In genomic region chr2:130181880-130182682, GRCh38 we compare ENCODE assay signal across 1 cellular context.
A peak's percentile ranks its signal among the peaks of the same experiment; 100 is the strongest.
TF ChIP-seq lines count a peak whose summit lies in the region.
"Not testable (repeated sequence)": the region's sequence is repeated elsewhere in the genome, so short reads cannot be mapped to it uniquely, and the experiment has no call there.

A gene with protein sequence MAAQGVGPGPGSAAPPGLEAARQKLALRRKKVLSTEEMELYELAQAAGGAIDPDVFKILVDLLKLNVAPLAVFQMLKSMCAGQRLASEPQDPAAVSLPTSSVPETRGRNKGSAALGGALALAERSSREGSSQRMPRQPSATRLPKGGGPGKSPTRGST (plus strand): TSS chr2:130182262. CDS start chr2:130182283, 21 bp downstream.

TF ChIP-seq in HepG2, 621 proteins besides CTCF, POLR2A, EP300 and RAD21 (continued from another document):
- peak; percentile 70 for TF ChIP-seq ZNF687 (CRISPR knock-in tag; IDR thresholded peaks at IDR 0.05)
- TF ChIP-seq HNRNPL (IDR thresholded peaks at IDR 0.05; ENCODE audit: low read depth, low read length): peak; percentile 93
- not testable (repeated sequence) for TF ChIP-seq SP1, FOXA1, NONO (IDR thresholded peaks at IDR 0.05)
- peak; percentile 76 for TF ChIP-seq SP1 (CRISPR knock-in tag; IDR thresholded peaks at IDR 0.05)
- TF ChIP-seq ZBED4 (CRISPR knock-in tag; IDR thresholded peaks at IDR 0.05; ENCODE audit: borderline replicate concordance): peak; percentile 64; the same call in 1 of the 2 replicates
- TF ChIP-seq FOXA1 (CRISPR knock-in tag; IDR thresholded peaks at IDR 0.05): peak; percentile 36; the same call in 1 of the 2 replicates
- TF ChIP-seq SP5 (CRISPR knock-in tag; IDR thresholded peaks at IDR 0.05; ENCODE audit: borderline replicate concordance, low read depth): peak; percentile 65; the same call in 1 of the 2 replicates
- peak; percentile 49 for TF ChIP-seq ARID5B (CRISPR knock-in tag; IDR thresholded peaks at IDR 0.05)
- TF ChIP-seq RBFOX2 (IDR thresholded peaks at IDR 0.05; ENCODE audit: low read depth, low read length): peak; percentile 74
- TF ChIP-seq, protein P1, sequence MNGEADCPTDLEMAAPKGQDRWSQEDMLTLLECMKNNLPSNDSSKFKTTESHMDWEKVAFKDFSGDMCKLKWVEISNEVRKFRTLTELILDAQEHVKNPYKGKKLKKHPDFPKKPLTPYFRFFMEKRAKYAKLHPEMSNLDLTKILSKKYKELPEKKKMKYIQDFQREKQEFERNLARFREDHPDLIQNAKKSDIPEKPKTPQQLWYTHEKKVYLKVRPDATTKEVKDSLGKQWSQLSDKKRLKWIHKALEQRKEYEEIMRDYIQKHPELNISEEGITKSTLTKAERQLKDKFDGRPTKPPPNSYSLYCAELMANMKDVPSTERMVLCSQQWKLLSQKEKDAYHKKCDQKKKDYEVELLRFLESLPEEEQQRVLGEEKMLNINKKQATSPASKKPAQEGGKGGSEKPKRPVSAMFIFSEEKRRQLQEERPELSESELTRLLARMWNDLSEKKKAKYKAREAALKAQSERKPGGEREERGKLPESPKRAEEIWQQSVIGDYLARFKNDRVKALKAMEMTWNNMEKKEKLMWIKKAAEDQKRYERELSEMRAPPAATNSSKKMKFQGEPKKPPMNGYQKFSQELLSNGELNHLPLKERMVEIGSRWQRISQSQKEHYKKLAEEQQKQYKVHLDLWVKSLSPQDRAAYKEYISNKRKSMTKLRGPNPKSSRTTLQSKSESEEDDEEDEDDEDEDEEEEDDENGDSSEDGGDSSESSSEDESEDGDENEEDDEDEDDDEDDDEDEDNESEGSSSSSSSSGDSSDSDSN (CRISPR knock-in tag; IDR thresholded peaks at IDR 0.05): peak; percentile 38
- TF ChIP-seq, protein P2, sequence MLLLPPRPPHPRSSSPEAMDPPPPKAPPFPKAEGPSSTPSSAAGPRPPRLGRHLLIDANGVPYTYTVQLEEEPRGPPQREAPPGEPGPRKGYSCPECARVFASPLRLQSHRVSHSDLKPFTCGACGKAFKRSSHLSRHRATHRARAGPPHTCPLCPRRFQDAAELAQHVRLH (CRISPR knock-in tag; IDR thresholded peaks at IDR 0.05; ENCODE audit: borderline replicate concordance, low read depth): peak; percentile 55; the same call in 1 of the 2 replicates
- TF ChIP-seq GATAD1 (CRISPR knock-in tag; IDR thresholded peaks at IDR 0.05): peak; percentile 38; the same call in 1 of the 2 replicates
- TF ChIP-seq ZNF614 (CRISPR knock-in tag; IDR thresholded peaks at IDR 0.05; ENCODE audit: borderline replicate concordance): peak; percentile 66; the same call in 1 of the 2 replicates
- 0 out of 2 replicates have a peak, but pooled peaks have one; percentile 4 for TF ChIP-seq HDAC2 (CRISPR knock-in tag; IDR thresholded peaks at IDR 0.05)
- TF ChIP-seq MYC (CRISPR knock-in tag; IDR thresholded peaks at IDR 0.05; ENCODE audit: borderline replicate concordance): peak; percentile 12
- peak; percentile 55; the same call in 1 of the 2 replicates for TF ChIP-seq ZNF784 (CRISPR knock-in tag; IDR thresholded peaks at IDR 0.05; ENCODE audit: borderline replicate concordance)
- peak; percentile 75; the same call in 1 of the 2 replicates for TF ChIP-seq MEIS2 (CRISPR knock-in tag; IDR thresholded peaks at IDR 0.05)
- peak; percentile 41; the same call in 1 of the 2 replicates for TF ChIP-seq JUND (CRISPR knock-in tag; IDR thresholded peaks at IDR 0.05)
- peak; percentile 95; the same call in 1 of the 2 replicates for TF ChIP-seq ARID2 (CRISPR knock-in tag; IDR thresholded peaks at IDR 0.05; ENCODE audit: borderline replicate concordance)
- 0 out of 2 replicates have a peak, but pooled peaks have one; percentile 39 for TF ChIP-seq ZNF878 (CRISPR knock-in tag; IDR thresholded peaks at IDR 0.05)
- 0 out of 2 replicates have a peak, but pooled peaks have one; percentile 7 for TF ChIP-seq EED (CRISPR knock-in tag; IDR thresholded peaks at IDR 0.05)
- peak; percentile 48; the same call in 1 of the 2 replicates for TF ChIP-seq ZNF670 (CRISPR knock-in tag; IDR thresholded peaks at IDR 0.05; ENCODE audit: borderline replicate concordance)
- TF ChIP-seq PRMT3 (CRISPR knock-in tag; IDR thresholded peaks at IDR 0.05; ENCODE audit: borderline replicate concordance, low read depth): peak; percentile 81; the same call in 1 of the 2 replicates
- 0 out of 2 replicates have a peak, but pooled peaks have one; percentile 28 for TF ChIP-seq MTA1 (CRISPR knock-in tag; IDR thresholded peaks at IDR 0.05; ENCODE audit: borderline replicate concordance)
- peak; percentile 77; the same call in 1 of the 2 replicates for TF ChIP-seq CCDC6 (CRISPR knock-in tag; IDR thresholded peaks at IDR 0.05)
- TF ChIP-seq NONO (CRISPR knock-in tag; conservative IDR thresholded peaks at IDR 0.05): peak; percentile 58; the same call in 1 of the 2 replicates
- peak; percentile 84 for TF ChIP-seq CBX1 (IDR thresholded peaks at IDR 0.05; ENCODE audit: low read depth)
- peak; percentile 9; the same call in 1 of the 2 replicates for TF ChIP-seq KLF6 (CRISPR knock-in tag; IDR thresholded peaks at IDR 0.05)
- TF ChIP-seq MYPOP (CRISPR knock-in tag; IDR thresholded peaks at IDR 0.05): peak; percentile 51; the same call in 1 of the 2 replicates
- TF ChIP-seq YEATS4 (CRISPR knock-in tag; IDR thresholded peaks at IDR 0.05; ENCODE audit: borderline replicate concordance): peak; percentile 52; the same call in 1 of the 2 replicates
- peak; percentile 34; the same call in 1 of the 2 replicates for TF ChIP-seq MED1 (CRISPR knock-in tag; IDR thresholded peaks at IDR 0.05)
- TF ChIP-seq ZNF776 (CRISPR knock-in tag; IDR thresholded peaks at IDR 0.05): peak; percentile 48; the same call in 1 of the 2 replicates
- peak; percentile 26; the same call in 1 of the 2 replicates for TF ChIP-seq TFDP2 (CRISPR knock-in tag; IDR thresholded peaks at IDR 0.05)
- peak; percentile 74; the same call in 1 of the 2 replicates for TF ChIP-seq EEA1 (CRISPR knock-in tag; IDR thresholded peaks at IDR 0.05; ENCODE audit: borderline replicate concordance)
- peak; percentile 16; the same call in 1 of the 2 replicates for TF ChIP-seq HDAC1 (CRISPR knock-in tag; IDR thresholded peaks at IDR 0.05)
- TF ChIP-seq PAX8 (CRISPR knock-in tag; IDR thresholded peaks at IDR 0.05; ENCODE audit: borderline replicate concordance): 0 out of 2 replicates have a peak, but pooled peaks have one; percentile 69
- peak; percentile 58 for TF ChIP-seq ZNF768 (CRISPR knock-in tag; IDR thresholded peaks at IDR 0.05)
- TF ChIP-seq ZSCAN21 (CRISPR knock-in tag; IDR thresholded peaks at IDR 0.05; ENCODE audit: borderline replicate concordance): peak; percentile 57; the same call in 1 of the 2 replicates
- TF ChIP-seq POLR2AphosphoS5 (IDR thresholded peaks at IDR 0.05; ENCODE audit: low read depth, low read length): peak; percentile 68; the same call in 1 of the 2 replicates
- peak; percentile 47; the same call in 1 of the 2 replicates for TF ChIP-seq ELF3 (CRISPR knock-in tag; IDR thresholded peaks at IDR 0.05)
